In genomic region chr1:28258628-28259251, GRCh38 we compare ENCODE assay signal across 8 cellular contexts. TPM values are rescaled to one million over a fixed set of nuclear protein-coding genes. Genes with fewer than 3 reads are reported as not detected.
A peak's percentile ranks its signal among the peaks of the same experiment; 100 is the strongest.
DNase-seq lines count a peak whose midpoint lies in the region; ATAC-seq and TF ChIP-seq lines count a peak whose summit lies in the region.

No MANE protein-coding gene starts in this region.

- peaks cover 47% of the 10 kb centered on the region for H3K4me1 Mint-ChIP-seq in central memory CD8-positive, alpha-beta T cell
- peaks cover 36 to 49% of the 10 kb centered on the region in 2 donors for H3K4me1 Mint-ChIP-seq in natural killer cell

- intact Hi-C loops in natural killer cell (cut with micrococcal nuclease): loop anchor here (1.0 to 2.0 kb wide), 3 partner anchors 11 to 70 kb away; partner anchors contain the start of gene MED18

- H3K9me3 Mint-ChIP-seq in central memory CD8-positive, alpha-beta T cell: no peaks in the 10 kb centered on the region
- H3K9me3 Mint-ChIP-seq in natural killer cell: no peaks in the 10 kb centered on the region

- no peak for TF ChIP-seq CTCF in natural killer cell (IDR thresholded peaks at IDR 0.05)

- no peak for ATAC-seq in central memory CD8-positive, alpha-beta T cell (replicated peaks; ENCODE audit: extremely low read depth, poor library complexity, severe bottlenecking)
- no peak for ATAC-seq in natural killer cell

- H3K27me3 Mint-ChIP-seq in central memory CD8-positive, alpha-beta T cell: no peaks in the 10 kb centered on the region
- no peaks in the 10 kb centered on the region for H3K27me3 Mint-ChIP-seq in natural killer cell (ENCODE audit: low read depth in 2 of 2)

- H3K4me3 Mint-ChIP-seq in central memory CD8-positive, alpha-beta T cell: peak overlapping the region; percentile 68
- peak overlapping the region; percentile 84 for H3K4me3 Mint-ChIP-seq in natural killer cell

- H3K36me3 Mint-ChIP-seq in central memory CD8-positive, alpha-beta T cell (ENCODE audit: insufficient read depth): peaks cover 13% of the 10 kb centered on the region
- no peaks in the 10 kb centered on the region for H3K36me3 Mint-ChIP-seq in natural killer cell

- H3K27ac Mint-ChIP-seq in central memory CD8-positive, alpha-beta T cell (ENCODE audit: low read depth): peak overlapping the region; percentile 26
- peak overlapping the region; percentile 62 to 87 for H3K27ac Mint-ChIP-seq in natural killer cell

- peak; percentile 51 for DNase-seq in CD1c-positive myeloid dendritic cell (ENCODE audit: extremely low spot score)
- peak; percentile 6 to 32 for DNase-seq in Kasumi-1 (lab: John Stamatoyannopoulos, UW)
- DNase-seq in central memory CD8-positive, alpha-beta T cell (ENCODE audit: low spot score in 2 of 2): no peak
- DNase-seq in natural killer cell: no peak
- no peak for DNase-seq in NCI-H1105 treated with DMSO at 0.1 percent for 48 hours (lab: John Stamatoyannopoulos, UW)
- DNase-seq in NCI-H446 (lab: John Stamatoyannopoulos, UW): no peak
- DNase-seq in activated CD8-positive, alpha-beta memory T cell treated with anti-CD3 and anti-CD28 coated beads, Interleukin-2, amount 50 U/mL, for 48 hours: no peak
- no peak for DNase-seq in NCI-H2227 treated with DMSO at 0.1 percent for 48 hours (lab: John Stamatoyannopoulos, UW)

RNA-seq across cellular contexts. Expression of gene SESN2, which starts 0.6 kb away (rescaled TPM):
- total RNA-seq in natural killer cell: 10 to 100 TPM; 21.0 to 30.3 (median 27.1) TPM

RNA-seq across cellular contexts. Expression of gene ATP5IF1, which starts 22.8 kb away (rescaled TPM):
- total RNA-seq in natural killer cell: 100 to 1,000 TPM in 1 of 3 donors, 10 to 100 TPM in 2; 81.1 to 101 (median 91.1) TPM

RNA-seq across cellular contexts. Expression of gene DNAJC8, which starts 25.9 kb away (rescaled TPM):
- 10 to 100 TPM; 85.3 to 85.9 (median 85.4) TPM for total RNA-seq in natural killer cell

Comparison
In these comparisons a context has a peak if more than half of its experiments do, and no peak if none do; other contexts are left out.
1. DNase-seq: peak in CD1c-positive myeloid dendritic cell (single experiment) and Kasumi-1 (2 of 2); none in central memory CD8-positive, alpha-beta T cell (0 of 2), natural killer cell (single experiment), NCI-H1105 treated with DMSO at 0.1 percent for 48 hours (single experiment), NCI-H446 (0 of 2), activated CD8-positive, alpha-beta memory T cell treated with anti-CD3 and anti-CD28 coated beads, Interleukin-2, amount 50 U/mL, for 48 hours (single experiment) and NCI-H2227 treated with DMSO at 0.1 percent for 48 hours (single experiment).